In genomic region chr4:15506464-15506863, GRCh38 we compare ENCODE assay signal across 19 cellular contexts. TPM values are rescaled to one million over a fixed set of nuclear protein-coding genes. Genes with fewer than 3 reads are reported as not detected.
DNase-seq lines count a peak whose midpoint lies in the region; ATAC-seq and TF ChIP-seq lines count a peak whose summit lies in the region.
"Had no signal": no experiment of that assay in that cellular context is flagged by ENCODE, and none has a peak within 500 bp of the region (broad histone marks: within the 10 kb centered on the region; RNA-seq: fewer than 3 reads in every experiment).

No MANE protein-coding gene starts in this region.

- DNase-seq in A172 (ENCODE audit: low spot score) (peak; percentile 20), IMR-90 (peak; percentile 82), dermis blood vessel endothelial cell (peak; percentile 38), kidney epithelial cell (ENCODE audit: low read depth) (peak; percentile 35), AML-193 (lab: John Stamatoyannopoulos, UW) (no peak), SIG-M5 treated with dmso at 0.1 percent for 504 hours (lab: John Stamatoyannopoulos, UW; ENCODE audit: unreplicated experiment) (no peak)
- DNase-seq in natural killer cell treated with Interleukin-12 subunit alpha and Interleukin-12 subunit beta and Interleukin-15 and Interleukin-18, amount 100 ng/mL, for 72 hours (ENCODE audit: low spot score): no peak
- DNase-seq in activated T-cell treated with anti-CD3 and anti-CD28 coated beads, Interleukin-2, amount 50 U/mL, for 24 hours: no peak
- DNase-seq: activated naive CD8-positive, alpha-beta T cell treated with anti-CD3 and anti-CD28 coated beads, Interleukin-2, amount 50 U/mL, for 24 hours; Kasumi-1; NCI-H146; NCI-H345; NK-92 treated with Interleukin-12 subunit alpha and Interleukin-12 subunit beta, amount 100 ng/mL, for 24 hours; pancreas; spleen had no signal

- CTCF ChIA-PET in IMR-90 (lab: Yijun Ruan, JAX): interaction anchor here (0.6 kb wide), 1 partner anchor 45 kb away, joined by 3 read pairs; no protein-coding TSS in a partner anchor

- no peak overlapping the region for H3K4me2 ChIP-seq in IMR-90 (ENCODE audit: low read depth, low read length)

- no peak overlapping the region for H2BK15ac ChIP-seq in IMR-90 (ENCODE audit: low read depth, low read length)

- no peak overlapping the region for H2AFZ ChIP-seq in IMR-90 (replicated peaks; ENCODE audit: low read length, poor library complexity)

- H3K36me3 Mint-ChIP-seq in natural killer cell treated with Interleukin-12 subunit alpha and Interleukin-12 subunit beta and Interleukin-15 and Interleukin-18, amount 100 ng/mL, for 72 hours: no peaks in the 10 kb centered on the region
- no peaks in the 10 kb centered on the region for H3K36me3 Mint-ChIP-seq in activated T-cell treated with anti-CD3 and anti-CD28 coated beads, Interleukin-2, amount 50 U/mL, for 24 hours (ENCODE audit: low read depth)

- no peak overlapping the region for H3K4me3 ChIP-seq in IMR-90 (ENCODE audit: insufficient read depth, low read depth, low read length)
- no peak overlapping the region for H3K4me3 ChIP-seq in kidney epithelial cell (ENCODE audit: low read depth, low read length)
- H3K4me3 ChIP-seq: pancreas, spleen had no signal

- TF ChIP-seq RAD21 in IMR-90 (IDR thresholded peaks at IDR 0.05; ENCODE audit: low read length): no peak

- 0 out of 2 replicates have a peak overlapping the region, but pooled peaks have one; percentile 50 for H3K14ac ChIP-seq in IMR-90 (replicated peaks; ENCODE audit: low read depth, low read length)

- peaks cover 0 to under 1% of the 10 kb centered on the region in 2 donors for H3K4me1 Mint-ChIP-seq in natural killer cell treated with Interleukin-12 subunit alpha and Interleukin-12 subunit beta and Interleukin-15 and Interleukin-18, amount 100 ng/mL, for 72 hours (ENCODE audit: low read depth in 2 of 2)
- H3K4me1 Mint-ChIP-seq in activated T-cell treated with anti-CD3 and anti-CD28 coated beads, Interleukin-2, amount 50 U/mL, for 24 hours (ENCODE audit: low read depth): no peaks in the 10 kb centered on the region
- H3K4me1 Mint-ChIP-seq: activated naive CD8-positive, alpha-beta T cell treated with anti-CD3 and anti-CD28 coated beads, Interleukin-2, amount 50 U/mL, for 24 hours; stimulated activated memory B cell treated with anti-CD40 and anti-IgM and Interleukin-4, amounts not matched to agents 10 μg/mL and 1 μg/mL and 100 μg/mL, for 72 hours had no signal

- peak overlapping the region in 1 of 2 experiments; percentile 21; a peak in 1 of 4 replicates for H4K8ac ChIP-seq in IMR-90 (ENCODE audit: low read depth in 2 of 2, low read length in 2 of 2)

- no peak overlapping the region for H4K91ac ChIP-seq in IMR-90 (ENCODE audit: insufficient read depth, low read depth, low read length)

- no peak overlapping the region for H2BK120ac ChIP-seq in IMR-90 (ENCODE audit: low read depth, low read length)

- intact Hi-C loops in IMR-90 (cut with micrococcal nuclease): no loop called here

- WGBS in IMR-90 (ENCODE audit: extremely low coverage in 2 of 2, insufficient read length in 1 of 2), 2 experiments: no CpG with 5 or more reads among the region's 8 CpGs

- H3K27me3 ChIP-seq in IMR-90 (ENCODE audit: control insufficient read depth, insufficient read depth, low read length): no peaks in the 10 kb centered on the region
- H3K27me3 ChIP-seq in kidney epithelial cell (ENCODE audit: control insufficient read depth, insufficient read depth, low read length): no peaks in the 10 kb centered on the region
- H3K27me3 ChIP-seq: pancreas, spleen had no signal

- peak; percentile 32; the same call in 1 of the 2 replicates for ATAC-seq in IMR-90 (ENCODE audit: low read depth)
- ATAC-seq in natural killer cell treated with Interleukin-12 subunit alpha and Interleukin-12 subunit beta and Interleukin-15 and Interleukin-18, amount 100 ng/mL, for 72 hours: no peak
- ATAC-seq: activated naive CD8-positive, alpha-beta T cell treated with anti-CD3 and anti-CD28 coated beads, Interleukin-2, amount 50 U/mL, for 24 hours; left lobe of liver; pancreas; stimulated activated memory B cell treated with anti-CD40 and anti-IgM and Interleukin-4, amounts not matched to agents 10 μg/mL and 1 μg/mL and 100 μg/mL, for 72 hours had no signal

- dilution Hi-C loops in IMR-90 (cut with HindIII; ENCODE audit: low sequenced_read_pairs, unreplicated experiment): no loop called here

- H3K4me3 Mint-ChIP-seq in natural killer cell treated with Interleukin-12 subunit alpha and Interleukin-12 subunit beta and Interleukin-15 and Interleukin-18, amount 100 ng/mL, for 72 hours: no peak overlapping the region
- no peak overlapping the region for H3K4me3 Mint-ChIP-seq in activated T-cell treated with anti-CD3 and anti-CD28 coated beads, Interleukin-2, amount 50 U/mL, for 24 hours
- H3K4me3 Mint-ChIP-seq: activated naive CD8-positive, alpha-beta T cell treated with anti-CD3 and anti-CD28 coated beads, Interleukin-2, amount 50 U/mL, for 24 hours; stimulated activated memory B cell treated with anti-CD40 and anti-IgM and Interleukin-4, amounts not matched to agents 10 μg/mL and 1 μg/mL and 100 μg/mL, for 72 hours had no signal

- H3K36me3 ChIP-seq in IMR-90 (ENCODE audit: control insufficient read depth, insufficient read depth, low read length) (peaks cover 16% of the 10 kb centered on the region), kidney epithelial cell (ENCODE audit: control insufficient read depth, insufficient read depth, low read length) (no peaks in the 10 kb centered on the region)

- no peak overlapping the region for H2AK9ac ChIP-seq in IMR-90 (replicated peaks; ENCODE audit: low read depth, low read length, poor library complexity)

- no peak overlapping the region for H2AK5ac ChIP-seq in IMR-90 (ENCODE audit: low read depth, low read length)

- H3K18ac ChIP-seq in IMR-90 (ENCODE audit: low read depth, low read length): no peak overlapping the region

- H2BK5ac ChIP-seq in IMR-90 (ENCODE audit: low read depth, low read length, poor library complexity, severe bottlenecking): no peak overlapping the region

- no peak overlapping the region for H3K56ac ChIP-seq in IMR-90 (ENCODE audit: extremely low read depth, insufficient read depth, low read length)

- H3K9me1 ChIP-seq in IMR-90 (ENCODE audit: insufficient read depth, low read length): no peaks in the 10 kb centered on the region; the same call in 1 of the 2 replicates

- H4K20me1 ChIP-seq in IMR-90 (ENCODE audit: insufficient read depth, low read length): no peaks in the 10 kb centered on the region

- POLR2A ChIA-PET in IMR-90 (lab: Charles Lee; ENCODE audit: unreplicated experiment): no interaction called here

- no peaks in the 10 kb centered on the region for H3K9me3 Mint-ChIP-seq in natural killer cell treated with Interleukin-12 subunit alpha and Interleukin-12 subunit beta and Interleukin-15 and Interleukin-18, amount 100 ng/mL, for 72 hours
- H3K9me3 Mint-ChIP-seq in activated T-cell treated with anti-CD3 and anti-CD28 coated beads, Interleukin-2, amount 50 U/mL, for 24 hours: no peaks in the 10 kb centered on the region
- H3K9me3 Mint-ChIP-seq: activated naive CD8-positive, alpha-beta T cell treated with anti-CD3 and anti-CD28 coated beads, Interleukin-2, amount 50 U/mL, for 24 hours; stimulated activated memory B cell treated with anti-CD40 and anti-IgM and Interleukin-4, amounts not matched to agents 10 μg/mL and 1 μg/mL and 100 μg/mL, for 72 hours had no signal

- H3K9me3 ChIP-seq in IMR-90 (ENCODE audit: control insufficient read depth, insufficient read depth, low read length): no peaks in the 10 kb centered on the region
- H3K9me3 ChIP-seq: pancreas, spleen had no signal

- H3K27ac ChIP-seq in IMR-90 (ENCODE audit: insufficient read depth, low read length): no peak overlapping the region
- H3K27ac ChIP-seq: 22Rv1, pancreas, RWPE1, spleen had no signal

- H4K5ac ChIP-seq in IMR-90 (ENCODE audit: low read depth, low read length): no peak overlapping the region

- TF ChIP-seq POLR2A in IMR-90 (IDR thresholded peaks at IDR 0.05; ENCODE audit: low read depth, low read length): no peak

- no peak overlapping the region for H3K27ac Mint-ChIP-seq in natural killer cell treated with Interleukin-12 subunit alpha and Interleukin-12 subunit beta and Interleukin-15 and Interleukin-18, amount 100 ng/mL, for 72 hours
- H3K27ac Mint-ChIP-seq in activated T-cell treated with anti-CD3 and anti-CD28 coated beads, Interleukin-2, amount 50 U/mL, for 24 hours: no peak overlapping the region
- H3K27ac Mint-ChIP-seq: activated naive CD8-positive, alpha-beta T cell treated with anti-CD3 and anti-CD28 coated beads, Interleukin-2, amount 50 U/mL, for 24 hours; stimulated activated memory B cell treated with anti-CD40 and anti-IgM and Interleukin-4, amounts not matched to agents 10 μg/mL and 1 μg/mL and 100 μg/mL, for 72 hours had no signal

- H3K79me1 ChIP-seq in IMR-90 (ENCODE audit: low read depth in 1 of 2, low read length in 2 of 2): no peaks in the 10 kb centered on the region

- no peak overlapping the region for H3K4ac ChIP-seq in IMR-90 (ENCODE audit: low read depth, low read length)

- no peaks in the 10 kb centered on the region for H3K27me3 Mint-ChIP-seq in natural killer cell treated with Interleukin-12 subunit alpha and Interleukin-12 subunit beta and Interleukin-15 and Interleukin-18, amount 100 ng/mL, for 72 hours
- H3K27me3 Mint-ChIP-seq in activated T-cell treated with anti-CD3 and anti-CD28 coated beads, Interleukin-2, amount 50 U/mL, for 24 hours: no peaks in the 10 kb centered on the region
- H3K27me3 Mint-ChIP-seq: stimulated activated memory B cell treated with anti-CD40 and anti-IgM and Interleukin-4, amounts not matched to agents 10 μg/mL and 1 μg/mL and 100 μg/mL, for 72 hours had no signal

- no peaks in the 10 kb centered on the region; the same call in 1 of the 2 replicates for H3K4me1 ChIP-seq in IMR-90 (ENCODE audit: control insufficient read depth, insufficient read depth, low read length)
- H3K4me1 ChIP-seq: pancreas, spleen had no signal

- no peak for TF ChIP-seq CTCF in IMR-90 (conservative IDR thresholded peaks at IDR 0.05; ENCODE audit: low read depth, low read length)
- TF ChIP-seq CTCF in kidney epithelial cell (IDR thresholded peaks at IDR 0.05; ENCODE audit: insufficient read depth, low read length, poor library complexity, severe bottlenecking): no peak

- H3K23ac ChIP-seq in IMR-90 (ENCODE audit: low read depth, low read length): no peak overlapping the region

- in situ Hi-C loops in IMR-90 (cut with MboI; ENCODE audit: low sequenced_read_pairs): no loop called here

- H3K9ac ChIP-seq in IMR-90 (ENCODE audit: low read depth, low read length): no peak overlapping the region

- no TSS peak for BruUV-seq in IMR-90 (replicated peaks; lab: Mats Ljungman, UMichigan)

- H2BK20ac ChIP-seq in IMR-90 (ENCODE audit: low read depth, low read length): no peak overlapping the region

RNA-seq across cellular contexts. Expression of gene CC2D2A, which starts 36.8 kb away (rescaled TPM):
- 6.4 and 16.1 TPM in 2 replicates for total RNA-seq in A172 (2014; rRNA removed; shearing (Covaris generic))
- 21.9 and 26.3 TPM in 2 replicates for total RNA-seq in IMR-90 (2012; rRNA removed)
- polyA plus RNA-seq in IMR-90 (2012; rRNA removed): 16.7 and 20.8 TPM in 2 replicates
- polyA plus RNA-seq in IMR-90 (2012; cell fraction: cytosol; rRNA removed): 4.7 and 14.8 TPM in 2 replicates
- 5.9 and 31.6 TPM in 2 replicates for polyA plus RNA-seq in IMR-90 (2012; cell fraction: nucleus; rRNA removed; ENCODE audit: low replicate concordance)
- total RNA-seq in dermis blood vessel endothelial cell: 7.8 and 9.3 TPM in 2 replicates
- 18.3 and 28.0 TPM in 2 replicates for total RNA-seq in kidney epithelial cell
- total RNA-seq in natural killer cell treated with Interleukin-12 subunit alpha and Interleukin-12 subunit beta and Interleukin-15 and Interleukin-18, amount 100 ng/mL, for 72 hours: not detected

Comparison
In these comparisons a context has a peak if more than half of its experiments do, and no peak if none do; other contexts are left out.
1. DNase-seq: peak in A172 (single experiment), IMR-90 (single experiment), dermis blood vessel endothelial cell (single experiment) and kidney epithelial cell (single experiment); none in natural killer cell treated with Interleukin-12 subunit alpha and Interleukin-12 subunit beta and Interleukin-15 and Interleukin-18, amount 100 ng/mL, for 72 hours (single experiment), activated T-cell treated with anti-CD3 and anti-CD28 coated beads, Interleukin-2, amount 50 U/mL, for 24 hours (single experiment), AML-193 (0 of 2) and SIG-M5 treated with dmso at 0.1 percent for 504 hours (single experiment).